ENCODE assay signal across 11 cellular contexts in genomic region chr20:40961686-40962640, GRCh38.
A peak's percentile ranks its signal among the peaks of the same experiment; 100 is the strongest.
DNase-seq lines count a peak whose midpoint lies in the region; ATAC-seq and TF ChIP-seq lines count a peak whose summit lies in the region.
"Had no signal": no experiment of that assay in that cellular context is flagged by ENCODE, and none has a peak within 500 bp of the region (broad histone marks: within the 10 kb centered on the region; RNA-seq: fewer than 3 reads in every experiment).

No MANE protein-coding gene starts in this region.

- no peak overlapping the region for H2BK5ac ChIP-seq in IMR-90 (ENCODE audit: low read depth, low read length, poor library complexity, severe bottlenecking)

- dilution Hi-C loops in IMR-90 (cut with HindIII; ENCODE audit: low sequenced_read_pairs, unreplicated experiment) = no loop called here

- no peak overlapping the region for H4K8ac ChIP-seq in IMR-90 (ENCODE audit: low read depth in 2 of 2, low read length in 2 of 2)

- ATAC-seq in IMR-90 (ENCODE audit: low read depth) (no peak), HG03095 (IDR thresholded peaks at IDR 0.05; ENCODE audit: unreplicated experiment) (no peak), HG03280 (IDR thresholded peaks at IDR 0.05; ENCODE audit: unreplicated experiment) (no peak)
- peak; percentile 44 for ATAC-seq in activated CD8-positive, alpha-beta T cell treated with anti-CD3 and anti-CD28 coated beads for 36 hours

- no peak for TF ChIP-seq RAD21 in IMR-90 (IDR thresholded peaks at IDR 0.05; ENCODE audit: low read length)

- H3K36me3 Mint-ChIP-seq in activated CD8-positive, alpha-beta T cell treated with anti-CD3 and anti-CD28 coated beads for 36 hours (ENCODE audit: low read depth) = no peaks in the 10 kb centered on the region

- no peak overlapping the region for H3K23ac ChIP-seq in IMR-90 (ENCODE audit: low read depth, low read length)

- H3K18ac ChIP-seq in IMR-90 (ENCODE audit: low read depth, low read length) = no peak overlapping the region

- POLR2A ChIA-PET in IMR-90 (lab: Charles Lee; ENCODE audit: unreplicated experiment) = no interaction called here
- POLR2A ChIA-PET in activated CD8-positive, alpha-beta T cell treated with anti-CD3 and anti-CD28 coated beads for 36 hours (lab: Charles Lee) = interaction anchor here (0.7 kb wide), 1 partner anchor 196 kb away, joined by 3 read pairs; no protein-coding TSS in a partner anchor

- H2AFZ ChIP-seq in IMR-90 (replicated peaks; ENCODE audit: low read length, poor library complexity) = no peak overlapping the region

- peak; percentile 30 for DNase-seq in AG08395 (ENCODE audit: low spot score)
- peak; percentile 7 for DNase-seq in IMR-90
- no peak for DNase-seq in activated CD8-positive, alpha-beta T cell treated with anti-CD3 and anti-CD28 coated beads for 36 hours
- peak; percentile 99 for DNase-seq in foreskin melanocyte
- no peak for DNase-seq in glomerular visceral epithelial cell (ENCODE audit: extremely low spot score)
- no peak for DNase-seq in stimulated activated CD4-positive, alpha-beta T cell treated with anti-CD3 and anti-CD28 coated beads, Interleukin-4, amount 100 ng/mL, for 4 hours

- H4K5ac ChIP-seq in IMR-90 (ENCODE audit: low read depth, low read length) = no peak overlapping the region

- H3K4me3 ChIP-seq in IMR-90 (ENCODE audit: insufficient read depth, low read depth, low read length) = no peak overlapping the region
- H3K4me3 ChIP-seq: thoracic aorta had no signal

- H3K9me3 Mint-ChIP-seq in activated CD8-positive, alpha-beta T cell treated with anti-CD3 and anti-CD28 coated beads for 36 hours = no peaks in the 10 kb centered on the region
- H3K9me3 Mint-ChIP-seq: activated naive CD4-positive, alpha-beta T cell treated with anti-CD3 and anti-CD28 coated beads for 36 hours had no signal

- in situ Hi-C loops in IMR-90 (cut with MboI; ENCODE audit: low sequenced_read_pairs) = loop anchor here (25.0 kb wide), 2 partner anchors 650 to 1100 kb away; partner anchors contain the start of gene CHD6

- H3K9me3 ChIP-seq in IMR-90 (ENCODE audit: control insufficient read depth, insufficient read depth, low read length) = no peaks in the 10 kb centered on the region
- H3K9me3 ChIP-seq: BE2C, thoracic aorta had no signal

- H4K91ac ChIP-seq in IMR-90 (ENCODE audit: insufficient read depth, low read depth, low read length) = no peak overlapping the region

- no peak overlapping the region for H3K9ac ChIP-seq in IMR-90 (ENCODE audit: low read depth, low read length)

- H3K4me2 ChIP-seq in IMR-90 (ENCODE audit: low read depth, low read length) = no peak overlapping the region

- no peak overlapping the region for H3K4me3 Mint-ChIP-seq in activated CD8-positive, alpha-beta T cell treated with anti-CD3 and anti-CD28 coated beads for 36 hours
- H3K4me3 Mint-ChIP-seq: activated naive CD4-positive, alpha-beta T cell treated with anti-CD3 and anti-CD28 coated beads for 36 hours had no signal

- CTCF ChIA-PET in IMR-90 (lab: Yijun Ruan, JAX) = interaction anchor here (0.6 to 1.7 kb wide), 6 partner anchors 9 to 220 kb away, joined by 3 to 5 read pairs (median 4); no protein-coding TSS in a partner anchor
- CTCF ChIA-PET in activated CD8-positive, alpha-beta T cell treated with anti-CD3 and anti-CD28 coated beads for 36 hours (lab: Charles Lee) = interaction anchor here (0.6 to 3.9 kb wide), 36 partner anchors 9 to 1088 kb away, joined by 3 to 71 read pairs (median 4); no protein-coding TSS in a partner anchor

- no TSS peak for BruUV-seq in IMR-90 (replicated peaks; lab: Mats Ljungman, UMichigan)

- no peak overlapping the region for H2AK5ac ChIP-seq in IMR-90 (ENCODE audit: low read depth, low read length)

- H3K36me3 ChIP-seq in IMR-90 (ENCODE audit: control insufficient read depth, insufficient read depth, low read length) = no peaks in the 10 kb centered on the region
- H3K36me3 ChIP-seq: BE2C, thoracic aorta had no signal

- H4K20me1 ChIP-seq in IMR-90 (ENCODE audit: insufficient read depth, low read length) = peaks cover 4% of the 10 kb centered on the region; the same call in 1 of the 2 replicates

- 84% methylated on average over 8 of the region's 13 CpGs; no CpG with 5 or more reads in 1 of the 2 experiments for WGBS in IMR-90 (ENCODE audit: extremely low coverage in 2 of 2, insufficient read length in 1 of 2), 2 experiments

- H3K4me1 ChIP-seq in IMR-90 (ENCODE audit: control insufficient read depth, insufficient read depth, low read length) = no peaks in the 10 kb centered on the region; the same call in 1 of the 2 replicates
- H3K4me1 ChIP-seq: BE2C had no signal

- no peak overlapping the region for H2BK120ac ChIP-seq in IMR-90 (ENCODE audit: low read depth, low read length)

- H3K79me1 ChIP-seq in IMR-90 (ENCODE audit: low read depth in 1 of 2, low read length in 2 of 2) = no peaks in the 10 kb centered on the region

- no peak overlapping the region for H3K27ac ChIP-seq in IMR-90 (ENCODE audit: insufficient read depth, low read length)
- H3K27ac ChIP-seq: thoracic aorta had no signal

- H3K27ac Mint-ChIP-seq in activated CD8-positive, alpha-beta T cell treated with anti-CD3 and anti-CD28 coated beads for 36 hours = no peak overlapping the region
- H3K27ac Mint-ChIP-seq: activated naive CD4-positive, alpha-beta T cell treated with anti-CD3 and anti-CD28 coated beads for 36 hours had no signal

- H3K14ac ChIP-seq in IMR-90 (replicated peaks; ENCODE audit: low read depth, low read length) = no peak overlapping the region

- H2BK15ac ChIP-seq in IMR-90 (ENCODE audit: low read depth, low read length) = no peak overlapping the region

- TF ChIP-seq CTCF in IMR-90 (conservative IDR thresholded peaks at IDR 0.05; ENCODE audit: low read depth, low read length) = no peak
- TF ChIP-seq CTCF in activated CD8-positive, alpha-beta T cell treated with anti-CD3 and anti-CD28 coated beads for 36 hours (IDR thresholded peaks at IDR 0.05) = no peak

- no peaks in the 10 kb centered on the region for H3K27me3 Mint-ChIP-seq in activated CD8-positive, alpha-beta T cell treated with anti-CD3 and anti-CD28 coated beads for 36 hours

- H2AK9ac ChIP-seq in IMR-90 (replicated peaks; ENCODE audit: low read depth, low read length, poor library complexity) = no peak overlapping the region

- intact Hi-C loops in IMR-90 (cut with micrococcal nuclease) = loop anchor here (5.0 kb wide), 3 partner anchors 270 to 1850 kb away; no protein-coding TSS in a partner anchor
- intact Hi-C loops in activated CD8-positive, alpha-beta T cell treated with anti-CD3 and anti-CD28 coated beads for 36 hours (cut with micrococcal nuclease) = loop anchor here (5.0 to 10.0 kb wide), 2 partner anchors 220 to 383 kb away; partner anchors contain the start of gene LPIN3

- peaks cover 8% of the 10 kb centered on the region for H3K4me1 Mint-ChIP-seq in activated CD8-positive, alpha-beta T cell treated with anti-CD3 and anti-CD28 coated beads for 36 hours (ENCODE audit: low read depth)

- no peak for TF ChIP-seq POLR2A in IMR-90 (IDR thresholded peaks at IDR 0.05; ENCODE audit: low read depth, low read length)

- H3K56ac ChIP-seq in IMR-90 (ENCODE audit: extremely low read depth, insufficient read depth, low read length) = no peak overlapping the region

- no peak overlapping the region for H3K4ac ChIP-seq in IMR-90 (ENCODE audit: low read depth, low read length)

- H3K27me3 ChIP-seq in IMR-90 (ENCODE audit: control insufficient read depth, insufficient read depth, low read length) = no peaks in the 10 kb centered on the region
- H3K27me3 ChIP-seq: BE2C had no signal

- no peaks in the 10 kb centered on the region; the same call in 1 of the 2 replicates for H3K9me1 ChIP-seq in IMR-90 (ENCODE audit: insufficient read depth, low read length)

- no peak overlapping the region for H2BK20ac ChIP-seq in IMR-90 (ENCODE audit: low read depth, low read length)

TF ChIP-seq in IMR-90, 13 proteins besides CTCF, POLR2A, EP300 and RAD21:
- no peak for TF ChIP-seq SMC3 (IDR thresholded peaks at IDR 0.05; ENCODE audit: low read depth, low read length)
- TF ChIP-seq RFX5 (IDR thresholded peaks at IDR 0.05; ENCODE audit: low read depth, low read length) = no peak
- no peak for TF ChIP-seq RCOR1 (IDR thresholded peaks at IDR 0.05; ENCODE audit: insufficient replicate concordance, low read length)
- no peak for TF ChIP-seq NFE2L2 (IDR thresholded peaks at IDR 0.05; ENCODE audit: low read depth, low read length)
- TF ChIP-seq FOS (IDR thresholded peaks at IDR 0.05; ENCODE audit: low read depth, low read length) = no peak
- TF ChIP-seq USF2 (IDR thresholded peaks at IDR 0.05; ENCODE audit: low read depth, low read length) = no peak
- TF ChIP-seq CHD1 (IDR thresholded peaks at IDR 0.05; ENCODE audit: low read depth, low read length) = no peak
- no peak for TF ChIP-seq BHLHE40 (IDR thresholded peaks at IDR 0.05; ENCODE audit: low read depth, low read length)
- TF ChIP-seq ELK1 (IDR thresholded peaks at IDR 0.05; ENCODE audit: borderline replicate concordance, low read depth, low read length) = no peak
- no peak for TF ChIP-seq MAZ (IDR thresholded peaks at IDR 0.05; ENCODE audit: borderline replicate concordance, low read depth, low read length)
- TF ChIP-seq MAFK (IDR thresholded peaks at IDR 0.05; ENCODE audit: low read depth, low read length) = no peak
- TF ChIP-seq MXI1 (IDR thresholded peaks at IDR 0.05; ENCODE audit: borderline replicate concordance, low read depth, low read length) = no peak
- TF ChIP-seq CEBPB (IDR thresholded peaks at IDR 0.05; ENCODE audit: low read depth, low read length) = no peak

Comparison
In these comparisons a context has a peak if more than half of its experiments do, and no peak if none do; other contexts are left out.
1. DNase-seq: peak in AG08395 (single experiment), IMR-90 (single experiment) and foreskin melanocyte (single experiment); none in activated CD8-positive, alpha-beta T cell treated with anti-CD3 and anti-CD28 coated beads for 36 hours (single experiment), glomerular visceral epithelial cell (single experiment) and stimulated activated CD4-positive, alpha-beta T cell treated with anti-CD3 and anti-CD28 coated beads, Interleukin-4, amount 100 ng/mL, for 4 hours (0 of 2).